In genomic region chr7:70574314-70574713, GRCh38 we compare ENCODE assay signal across 16 cellular contexts.
DNase-seq lines count a peak whose midpoint lies in the region; ATAC-seq and TF ChIP-seq lines count a peak whose summit lies in the region.
"Had no signal": no experiment of that assay in that cellular context is flagged by ENCODE, and none has a peak within 500 bp of the region (broad histone marks: within the 10 kb centered on the region; RNA-seq: fewer than 3 reads in every experiment).

No MANE protein-coding gene starts in this region.

- H3K27ac Mint-ChIP-seq in brain = peak overlapping the region in 4 of 5 experiments; percentile 19 to 91 (median 84)
- H3K27ac Mint-ChIP-seq: CD4-positive, alpha-beta memory T cell; GM23338; IgD-negative memory B cell had no signal

- TF ChIP-seq POLR2A in gastroesophageal sphincter (IDR thresholded peaks at IDR 0.05) = no peak

- 45% methylated on average over 3 of the region's 3 CpGs for WGBS in liver
- WGBS in gastroesophageal sphincter (ENCODE audit: low coverage in 1 of 2), 2 donors = 80 to 90% methylated on average over 2 to 3 of the region's 3 CpGs

- H3K36me3 ChIP-seq in liver (ENCODE audit: control insufficient read depth in 4 of 4, insufficient read depth in 3 of 4, low read depth in 1 of 4, low read length in 3 of 4) (no peaks in the 10 kb centered on the region), neuron (ENCODE audit: insufficient read depth, low read length) (no peaks in the 10 kb centered on the region), gastroesophageal sphincter (no peaks in the 10 kb centered on the region), lower lobe of right lung (no peaks in the 10 kb centered on the region)
- H3K36me3 ChIP-seq: HAP-1, Peyer's patch had no signal

- peaks cover 82% of the 10 kb centered on the region for H3K4me1 Mint-ChIP-seq in brain
- H3K4me1 Mint-ChIP-seq: IgD-negative memory B cell had no signal

- no peak for TF ChIP-seq RAD21 in liver (IDR thresholded peaks at IDR 0.05)

- peaks cover 42% of the 10 kb centered on the region for H3K27me3 Mint-ChIP-seq in brain
- H3K27me3 Mint-ChIP-seq: CD4-positive, alpha-beta memory T cell; IgD-negative memory B cell had no signal

- DNase-seq in DMS 273 treated with DMSO at 0.1 percent for 48 hours (lab: John Stamatoyannopoulos, UW) (peak; percentile 54), lower lobe of right lung (no peak), HuH-7.5 (ENCODE audit: low spot score) (no peak)
- DNase-seq: Caco-2; CD4-positive, alpha-beta memory T cell; DMS153; NCI-H748 treated with DMSO at 0.1 percent for 48 hours; Peyer's patch had no signal

- H3K4me3 ChIP-seq in liver (ENCODE audit: low read depth in 1 of 3, low read length in 3 of 3) (no peak overlapping the region), neuron (ENCODE audit: low read length) (peak overlapping the region; percentile 6), gastroesophageal sphincter (no peak overlapping the region), lower lobe of right lung (no peak overlapping the region)
- H3K4me3 ChIP-seq: GM23338, HAP-1, Peyer's patch had no signal

- no peak for ATAC-seq in gastroesophageal sphincter
- ATAC-seq in lower lobe of right lung = no peak
- ATAC-seq: GM23338 had no signal

- H3K9me3 ChIP-seq in liver (ENCODE audit: control insufficient read depth in 4 of 4, low read length in 3 of 4) (no peaks in the 10 kb centered on the region), neuron (ENCODE audit: low read length) (no peaks in the 10 kb centered on the region), gastroesophageal sphincter (no peaks in the 10 kb centered on the region), lower lobe of right lung (no peaks in the 10 kb centered on the region)
- H3K9me3 ChIP-seq: Caco-2, HAP-1, Peyer's patch had no signal

- H3K27ac ChIP-seq in liver (ENCODE audit: low read depth in 1 of 2, low read length in 2 of 2) (peak overlapping the region; percentile 61 to 69), gastroesophageal sphincter (no peak overlapping the region), lower lobe of right lung (no peak overlapping the region)
- H3K27ac ChIP-seq: HL-60, Peyer's patch had no signal

- intact Hi-C loops in lower lobe of right lung (cut with DNase I) = no loop called here

- no peaks in the 10 kb centered on the region for H3K27me3 ChIP-seq in liver (ENCODE audit: control insufficient read depth in 4 of 4, insufficient read depth in 4 of 4, low read length in 3 of 4)
- H3K27me3 ChIP-seq in neuron (ENCODE audit: insufficient read depth, low read length) = no peaks in the 10 kb centered on the region
- no peaks in the 10 kb centered on the region for H3K27me3 ChIP-seq in gastroesophageal sphincter
- H3K27me3 ChIP-seq in lower lobe of right lung (ENCODE audit: low read depth) = no peaks in the 10 kb centered on the region
- H3K27me3 ChIP-seq: Peyer's patch had no signal

- TF ChIP-seq EP300 in gastroesophageal sphincter (IDR thresholded peaks at IDR 0.05) = no peak

- no peak overlapping the region for H2AFZ ChIP-seq in neuron (ENCODE audit: low read depth, low read length)
- H2AFZ ChIP-seq: GM23338 had no signal

- peaks cover 0 to 16% (median 4%) of the 10 kb centered on the region in 5 experiments for H3K9me3 Mint-ChIP-seq in brain
- H3K9me3 Mint-ChIP-seq: GM23338 had no signal

- H3K36me3 Mint-ChIP-seq in brain = peaks cover 29% of the 10 kb centered on the region
- H3K36me3 Mint-ChIP-seq: CD4-positive, alpha-beta memory T cell had no signal

- no peak overlapping the region for H3K9ac ChIP-seq in liver (ENCODE audit: low read depth in 1 of 2, low read length in 2 of 2)

- no peak for TF ChIP-seq CTCF in brain (conservative IDR thresholded peaks at IDR 0.05)
- no peak for TF ChIP-seq CTCF in liver (IDR thresholded peaks at IDR 0.05; ENCODE audit: low read depth, low read length, missing input control)
- no peak for TF ChIP-seq CTCF in gastroesophageal sphincter (IDR thresholded peaks at IDR 0.05)
- no peak for TF ChIP-seq CTCF in lower lobe of right lung (IDR thresholded peaks at IDR 0.05)

- peak overlapping the region in 2 of 5 experiments; percentile 50 to 62 for H3K4me3 Mint-ChIP-seq in brain
- H3K4me3 Mint-ChIP-seq: CD4-positive, alpha-beta memory T cell; GM23338; IgD-negative memory B cell had no signal

- H3K4me1 ChIP-seq in liver (ENCODE audit: control insufficient read depth in 4 of 4, insufficient read depth in 4 of 4, low read length in 3 of 4) (peaks cover 10 to 71% (median 67%) of the 10 kb centered on the region in 4 donors), neuron (ENCODE audit: insufficient read depth, low read length) (peaks cover 70% of the 10 kb centered on the region), gastroesophageal sphincter (peaks cover 0 to 14% (median 3%) of the 10 kb centered on the region in 3 donors), lower lobe of right lung (no peaks in the 10 kb centered on the region)
- H3K4me1 ChIP-seq: HAP-1 had no signal

TF ChIP-seq in liver, 16 proteins besides CTCF, POLR2A, EP300 and RAD21:
- TF ChIP-seq FOXA2 (IDR thresholded peaks at IDR 0.05) = no peak
- TF ChIP-seq HNF4A (conservative IDR thresholded peaks at IDR 0.05) = peak; percentile 73 to 74
- peak; percentile 68 for TF ChIP-seq SP1 (IDR thresholded peaks at IDR 0.05)
- peak; percentile 41 for TF ChIP-seq YY1 (IDR thresholded peaks at IDR 0.05)
- TF ChIP-seq RXRA (IDR thresholded peaks at IDR 0.05) = peak; percentile 42 to 47
- TF ChIP-seq GABPA (IDR thresholded peaks at IDR 0.05 in 1 of 2, conservative IDR thresholded peaks at IDR 0.05 in 1 of 2) = no peak

Comparison
In these comparisons a context has a peak if more than half of its experiments do, and no peak if none do; other contexts are left out.
1. H3K27ac ChIP-seq: peak in liver (2 of 2); none in gastroesophageal sphincter (0 of 4) and lower lobe of right lung (single experiment).